In the genomic region with DNA sequence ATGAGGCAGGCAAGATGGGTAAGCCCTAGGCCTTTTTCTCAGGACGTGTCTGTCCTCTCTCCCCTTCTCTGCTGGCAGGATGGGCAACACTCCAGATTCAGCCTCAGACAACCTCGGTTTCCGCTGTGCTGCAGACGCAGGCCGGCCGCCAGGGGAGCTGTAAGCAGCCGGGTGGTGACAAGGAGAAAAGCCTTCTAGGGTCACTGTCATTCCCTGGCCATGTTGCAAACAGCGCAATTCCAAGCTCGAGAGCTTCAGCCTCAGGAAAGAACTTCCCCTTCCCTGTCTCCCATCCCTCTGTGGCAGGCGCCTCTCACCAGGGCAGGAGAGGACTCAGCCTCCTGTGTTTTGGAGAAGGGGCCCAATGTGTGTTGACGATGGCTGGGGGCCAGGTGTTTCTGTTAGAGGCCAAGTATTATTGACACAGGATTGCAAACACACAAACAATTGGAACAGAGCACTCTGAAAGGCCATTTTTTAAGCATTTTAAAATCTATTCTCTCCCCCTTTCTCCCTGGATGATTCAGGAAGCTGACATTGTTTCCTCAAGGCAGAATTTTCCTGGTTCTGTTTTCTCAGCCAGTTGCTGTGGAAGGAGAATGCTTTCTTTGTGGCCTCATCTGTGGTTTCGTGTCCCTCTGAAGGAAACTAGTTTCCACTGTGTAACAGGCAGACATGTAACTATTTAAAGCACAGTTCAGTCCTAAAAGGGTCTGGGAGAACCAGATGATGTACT, we compare ENCODE assay signal across 8 cellular contexts. TPM values are rescaled to one million over a fixed set of nuclear protein-coding genes. Genes with fewer than 3 reads are reported as not detected.
DNase-seq lines count a peak whose midpoint lies in the region; ATAC-seq, FAIRE-seq and TF ChIP-seq lines count a peak whose summit lies in the region.

No MANE protein-coding gene starts in this region.

- H3K27me3 Mint-ChIP-seq in activated T-cell treated with anti-CD3 and anti-CD28 coated beads, Interleukin-2, amount 50 U/mL, for 72 hours (ENCODE audit: low read depth): no peaks in the 10 kb centered on the region
- no peaks in the 10 kb centered on the region for H3K27me3 Mint-ChIP-seq in T-cell

- peak; percentile 85 for ATAC-seq in sciatic nerve
- no peak for ATAC-seq in activated T-cell treated with anti-CD3 and anti-CD28 coated beads, Interleukin-2, amount 50 U/mL, for 72 hours (replicated peaks in 1 of 2)
- no peak for ATAC-seq in T-cell (replicated peaks in 1 of 4)
- ATAC-seq in GM18511 (IDR thresholded peaks at IDR 0.05; ENCODE audit: unreplicated experiment): no peak

- peak in 1 of 2 experiments; percentile 60; a peak in 2 of 4 replicates for TF ChIP-seq EP300 in SK-N-SH (IDR thresholded peaks at IDR 0.05; ENCODE audit: borderline replicate concordance in 1 of 2, low read depth in 1 of 2, low read length in 1 of 2)

- H3K4me1 Mint-ChIP-seq in activated T-cell treated with anti-CD3 and anti-CD28 coated beads, Interleukin-2, amount 50 U/mL, for 72 hours (ENCODE audit: low read depth): peaks cover 2% of the 10 kb centered on the region
- H3K4me1 Mint-ChIP-seq in T-cell: no peaks in the 10 kb centered on the region

- TF ChIP-seq RAD21 in SK-N-SH (IDR thresholded peaks at IDR 0.05; ENCODE audit: low read length): peak; percentile 76

- POLR2A ChIA-PET in SK-N-SH (lab: Yijun Ruan, JAX) (interaction anchor here (0.9 to 1.1 kb wide), 4 partner anchors 13 to 45 kb away, joined by 3 to 5 read pairs (median 4); partner anchors contain the start of genes CCT6A, PHKG1, PSPH and SUMF2), T-cell (lab: Charles Lee) (interaction anchor here in 1 of 2 donors (0.6 kb wide), 1 partner anchor 51 kb away, joined by 9 read pairs; no protein-coding TSS in a partner anchor)

- H3F3A ChIP-seq in SK-N-SH (replicated peaks; ENCODE audit: insufficient read depth): peaks cover 8% of the 10 kb centered on the region

- H3K27me3 ChIP-seq in SK-N-SH (ENCODE audit: insufficient read depth): no peaks in the 10 kb centered on the region

- peaks cover 11 to 34% of the 10 kb centered on the region in 2 experiments; a peak in 3 of 4 replicates for H3K4me1 ChIP-seq in SK-N-SH (ENCODE audit: control insufficient read depth in 1 of 2, insufficient read depth in 2 of 2, low read depth in 1 of 2, low read length in 1 of 2)

- H3K27ac Mint-ChIP-seq in activated T-cell treated with anti-CD3 and anti-CD28 coated beads, Interleukin-2, amount 50 U/mL, for 72 hours: no peak overlapping the region
- peak overlapping the region in 1 of 2 donors; percentile 22 for H3K27ac Mint-ChIP-seq in T-cell

- H3K9me3 Mint-ChIP-seq in activated T-cell treated with anti-CD3 and anti-CD28 coated beads, Interleukin-2, amount 50 U/mL, for 72 hours: no peaks in the 10 kb centered on the region
- no peaks in the 10 kb centered on the region for H3K9me3 Mint-ChIP-seq in T-cell

- TF ChIP-seq CTCF in SK-N-SH (IDR thresholded peaks at IDR 0.05): peak; percentile 82

- H3K9me3 ChIP-seq in SK-N-SH: no peaks in the 10 kb centered on the region

- no peaks in the 10 kb centered on the region for H4K20me1 ChIP-seq in SK-N-SH (ENCODE audit: insufficient read depth)

- no peak overlapping the region; the same call in 1 of the 2 replicates for H3K4me2 ChIP-seq in SK-N-SH

- H3K4me3 Mint-ChIP-seq in activated T-cell treated with anti-CD3 and anti-CD28 coated beads, Interleukin-2, amount 50 U/mL, for 72 hours: no peak overlapping the region
- H3K4me3 Mint-ChIP-seq in T-cell: no peak overlapping the region

- peak; percentile 50 for DNase-seq in GDM1 (lab: John Stamatoyannopoulos, UW)
- peak; percentile 92 for DNase-seq in SK-N-SH
- DNase-seq in frontal cortex (ENCODE audit: low spot score in 2 of 2): peak; percentile 47 to 67
- peak; percentile 83 for DNase-seq in sciatic nerve (ENCODE audit: low spot score)
- DNase-seq in GOT3 (lab: John Stamatoyannopoulos, UW): no peak
- no peak for DNase-seq in activated T-cell treated with anti-CD3 and anti-CD28 coated beads, Interleukin-2, amount 50 U/mL, for 72 hours
- no peak for DNase-seq in T-cell

- H3K4me3 ChIP-seq in SK-N-SH (ENCODE audit: low read depth in 2 of 2, low read length in 1 of 2): no peak overlapping the region

- intact Hi-C loops in sciatic nerve (cut with DNase I): loop anchor here (1.0 to 10.0 kb wide), 3 partner anchors 27 to 435 kb away; partner anchors contain the start of gene CHCHD2

- CTCF ChIA-PET in SK-N-SH (lab: Yijun Ruan, JAX) (interaction anchor here (0.6 to 3.4 kb wide), 35 partner anchors 8 to 236 kb away, joined by 3 to 30 read pairs (median 4); partner anchors contain the start of genes CCT6A, CHCHD2, NIPSNAP2 and PHKG1), T-cell (lab: Charles Lee) (no interaction called here)

- H3K27ac ChIP-seq in SK-N-SH (ENCODE audit: low read depth in 2 of 2, low read length in 1 of 2): peak overlapping the region; percentile 55 to 78

- peaks cover 4 to 16% of the 10 kb centered on the region in 2 donors for H3K36me3 Mint-ChIP-seq in activated T-cell treated with anti-CD3 and anti-CD28 coated beads, Interleukin-2, amount 50 U/mL, for 72 hours (ENCODE audit: insufficient read depth in 2 of 2)
- peaks cover 14% of the 10 kb centered on the region for H3K36me3 Mint-ChIP-seq in T-cell

- peaks cover 10 to 22% of the 10 kb centered on the region in 2 experiments for H3K36me3 ChIP-seq in SK-N-SH (replicated peaks in 1 of 2; ENCODE audit: control insufficient read depth in 1 of 2, insufficient read depth in 2 of 2, low read length in 1 of 2)

- no peaks in the 10 kb centered on the region for H3K9me2 ChIP-seq in SK-N-SH

- no peak overlapping the region; the same call in 1 of the 2 replicates for H2AFZ ChIP-seq in SK-N-SH (ENCODE audit: low read depth)

- no peak overlapping the region for H3K9ac ChIP-seq in SK-N-SH

- H3K79me2 ChIP-seq in SK-N-SH (ENCODE audit: insufficient read depth): no peaks in the 10 kb centered on the region

- 33% methylated on average over 12 of the region's 12 CpGs for WGBS in SK-N-SH (ENCODE audit: low lambda C conversion rate)

- FAIRE-seq in frontal cortex (lab: Jason Lieb, UNC): no peak

TF ChIP-seq in SK-N-SH, 30 proteins besides CTCF, POLR2A, EP300 and RAD21 (continues in another document):
- TF ChIP-seq PBX3 (IDR thresholded peaks at IDR 0.05): no peak
- no peak for TF ChIP-seq EZH2phosphoT487 (IDR thresholded peaks at IDR 0.05; ENCODE audit: borderline replicate concordance, low read depth)
- TF ChIP-seq CHD2 (IDR thresholded peaks at IDR 0.05; ENCODE audit: low read length, partially characterized antibody): peak; percentile 75
- TF ChIP-seq MXI1 (IDR thresholded peaks at IDR 0.05; ENCODE audit: low read depth, low read length): peak; percentile 85
- no peak for TF ChIP-seq ELF1 (IDR thresholded peaks at IDR 0.05)
- TF ChIP-seq TAF1 (IDR thresholded peaks at IDR 0.05; ENCODE audit: borderline replicate concordance, low read depth, low read length): no peak
- no peak for TF ChIP-seq TCF12 (IDR thresholded peaks at IDR 0.05)
- no peak for TF ChIP-seq NRF1 (IDR thresholded peaks at IDR 0.05; ENCODE audit: low read depth, low read length)

RNA-seq across cellular contexts. Expression of gene PHKG1, which starts 13.1 kb away (rescaled TPM):
- polyA plus RNA-seq in SK-N-SH (2012; rRNA removed): 0.91 and 2.5 TPM in 2 replicates
- 0.46 and 0.75 TPM in 2 replicates for polyA plus RNA-seq in SK-N-SH (2012; cell fraction: cytosol; rRNA removed)
- 6.1 and 7.6 TPM in 2 replicates for polyA plus RNA-seq in SK-N-SH (2012; cell fraction: nucleus; rRNA removed)
- total RNA-seq in frontal cortex (3.7 TPM), sciatic nerve (2.7 TPM), T-cell (1 to 10 TPM; 2.6 to 5.5 (median 3.7) TPM)
- 1 to 10 TPM; 1.3 to 2.6 TPM for total RNA-seq in activated T-cell treated with anti-CD3 and anti-CD28 coated beads, Interleukin-2, amount 50 U/mL, for 72 hours

RNA-seq across cellular contexts. Expression of gene SUMF2, which starts 15.5 kb away (rescaled TPM):
- 130 and 162 TPM in 2 replicates for polyA plus RNA-seq in SK-N-SH (2012; rRNA removed)
- polyA plus RNA-seq in SK-N-SH (2012; cell fraction: cytosol; rRNA removed): 82.7 and 115 TPM in 2 replicates
- polyA plus RNA-seq in SK-N-SH (2012; cell fraction: nucleus; rRNA removed): 182 and 258 TPM in 2 replicates
- 91.3 TPM for total RNA-seq in frontal cortex
- total RNA-seq in sciatic nerve: 86.4 TPM
- 100 to 1,000 TPM; 125 to 141 TPM for total RNA-seq in activated T-cell treated with anti-CD3 and anti-CD28 coated beads, Interleukin-2, amount 50 U/mL, for 72 hours
- 100 to 1,000 TPM; 127 to 182 (median 174) TPM for total RNA-seq in T-cell

RNA-seq across cellular contexts. Expression of gene CHCHD2, which starts 26.7 kb away (rescaled TPM):
- polyA plus RNA-seq in SK-N-SH (2012; rRNA removed): 500 and 624 TPM in 2 replicates
- polyA plus RNA-seq in SK-N-SH (2012; cell fraction: cytosol; rRNA removed): 487 and 543 TPM in 2 replicates
- polyA plus RNA-seq in SK-N-SH (2012; cell fraction: nucleus; rRNA removed): 218 and 286 TPM in 2 replicates
- total RNA-seq in frontal cortex: 196 TPM
- 170 TPM for total RNA-seq in sciatic nerve
- total RNA-seq in activated T-cell treated with anti-CD3 and anti-CD28 coated beads, Interleukin-2, amount 50 U/mL, for 72 hours: 100 to 1,000 TPM; 437 to 452 TPM
- total RNA-seq in T-cell: 100 to 1,000 TPM; 173 to 209 (median 189) TPM

RNA-seq across cellular contexts. Expression of gene CCT6A, which starts 28.1 kb away (rescaled TPM):
- 221 and 345 TPM in 2 replicates for polyA plus RNA-seq in SK-N-SH (2012; rRNA removed)
- polyA plus RNA-seq in SK-N-SH (2012; cell fraction: cytosol; rRNA removed): 338 and 380 TPM in 2 replicates
- 175 and 324 TPM in 2 replicates for polyA plus RNA-seq in SK-N-SH (2012; cell fraction: nucleus; rRNA removed)
- 238 TPM for total RNA-seq in frontal cortex
- 77.3 TPM for total RNA-seq in sciatic nerve
- 100 to 1,000 TPM; 122 to 131 TPM for total RNA-seq in activated T-cell treated with anti-CD3 and anti-CD28 coated beads, Interleukin-2, amount 50 U/mL, for 72 hours
- 10 to 100 TPM; 44.6 to 74.7 (median 70.3) TPM for total RNA-seq in T-cell

RNA-seq across cellular contexts. Expression of gene PSPH, which starts 28.4 kb away (rescaled TPM):
- 42.0 and 50.5 TPM in 2 replicates for polyA plus RNA-seq in SK-N-SH (2012; rRNA removed)
- polyA plus RNA-seq in SK-N-SH (2012; cell fraction: cytosol; rRNA removed): 39.5 and 46.6 TPM in 2 replicates
- 37.2 and 37.3 TPM in 2 replicates for polyA plus RNA-seq in SK-N-SH (2012; cell fraction: nucleus; rRNA removed)
- total RNA-seq in frontal cortex (28.9 TPM), sciatic nerve (11.5 TPM), T-cell (1 to 10 TPM; 1.9 to 8.3 (median 5.7) TPM)
- total RNA-seq in activated T-cell treated with anti-CD3 and anti-CD28 coated beads, Interleukin-2, amount 50 U/mL, for 72 hours: 10 to 100 TPM; 27.7 to 30.0 TPM

Comparison
In these comparisons a context has a peak if more than half of its experiments do, and no peak if none do; other contexts are left out.
1. DNase-seq: peak in GDM1 (single experiment), SK-N-SH (single experiment), frontal cortex (2 of 2) and sciatic nerve (single experiment); none in GOT3 (single experiment), activated T-cell treated with anti-CD3 and anti-CD28 coated beads, Interleukin-2, amount 50 U/mL, for 72 hours (0 of 2) and T-cell (0 of 34).